Comparison of ENCODE assay signal across 1 cellular context in the genomic region with DNA sequence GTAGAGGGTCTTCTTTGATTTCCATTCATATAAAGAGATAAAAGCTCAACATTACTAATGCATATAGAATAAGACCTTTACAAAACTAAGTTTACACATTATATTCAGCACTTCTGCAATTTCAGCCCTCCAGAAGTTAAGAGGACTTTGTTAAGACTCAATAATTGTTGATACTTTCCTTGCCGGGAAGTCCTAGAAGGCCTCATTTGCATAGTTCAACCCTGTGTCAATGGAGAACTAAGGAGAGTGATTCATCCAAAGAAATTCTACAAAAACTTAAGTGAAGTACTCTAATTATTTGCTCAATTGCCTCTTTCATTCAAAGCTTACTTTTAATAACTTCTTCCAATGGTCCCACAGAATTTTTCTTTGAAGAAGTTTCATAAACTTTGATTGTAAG.
TF ChIP-seq lines count a peak whose summit lies in the region.

No MANE protein-coding gene starts in this region.

TF ChIP-seq in GM12891, 5 proteins besides CTCF, POLR2A, EP300 and RAD21:
- TF ChIP-seq TAF1 (IDR thresholded peaks at IDR 0.05; ENCODE audit: low read depth, low read length) = no peak
- TF ChIP-seq POLR2AphosphoS5 (IDR thresholded peaks at IDR 0.05; ENCODE audit: low read depth, low read length) = no peak
- TF ChIP-seq POU2F2 (IDR thresholded peaks at IDR 0.05; ENCODE audit: low read depth, low read length) = no peak
- TF ChIP-seq PAX5 (IDR thresholded peaks at IDR 0.05; ENCODE audit: insufficient read depth, low read length, severe bottlenecking) = no peak
- TF ChIP-seq SPI1 (IDR thresholded peaks at IDR 0.05; ENCODE audit: low read depth, low read length) = no peak
